Comparison of ENCODE assay signal across 16 cellular contexts in the genomic region with DNA sequence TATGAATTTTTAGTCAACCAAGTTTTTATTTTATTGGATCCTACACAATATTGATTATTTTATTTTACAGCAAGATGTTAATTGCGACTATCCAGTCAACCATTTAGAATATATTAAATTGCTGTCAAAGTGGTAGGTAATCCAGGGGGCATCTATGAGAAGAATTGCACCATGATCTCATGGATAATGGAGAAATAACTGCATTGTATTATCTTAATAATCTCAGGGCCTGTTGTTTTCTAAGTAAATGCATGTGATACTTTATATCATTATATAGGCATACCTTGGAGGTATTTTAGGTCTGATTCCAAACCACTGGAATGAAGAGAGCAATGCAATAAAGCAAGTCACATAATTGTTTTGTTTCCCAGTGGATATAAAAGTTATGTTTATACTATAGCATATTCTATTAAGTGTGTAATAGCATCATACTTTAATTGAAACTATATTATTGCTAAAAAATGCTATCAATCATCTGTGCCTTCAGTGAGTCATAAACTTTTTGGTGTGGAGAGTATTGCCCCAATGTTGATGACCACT.
A peak's percentile ranks its signal among the peaks of the same experiment; 100 is the strongest.
DNase-seq lines count a peak whose midpoint lies in the region; ATAC-seq and TF ChIP-seq lines count a peak whose summit lies in the region.
"Had no signal": no experiment of that assay in that cellular context is flagged by ENCODE, and none has a peak within 500 bp of the region (broad histone marks: within the 10 kb centered on the region; RNA-seq: fewer than 3 reads in every experiment).

No MANE protein-coding gene starts in this region.

- H3K27ac ChIP-seq in PC-3 (ENCODE audit: low read length) (no peak overlapping the region), body of pancreas (no peak overlapping the region)

- DNase-seq in PC-3, result peak; percentile 32
- peak; percentile 3 to 92 for DNase-seq in T47D (ENCODE audit: low read depth in 1 of 2, low spot score in 1 of 2)
- no peak for DNase-seq in activated naive CD4-positive, alpha-beta T cell (lab: John Stamatoyannopoulos, UW)
- no peak for DNase-seq in natural killer cell
- DNase-seq in body of pancreas, result no peak
- DNase-seq: C1 segment of cervical spinal cord; Calu3; CD4-positive, alpha-beta memory T cell; COR-L47; DMS53; DMS79 treated with DMSO at 0.1 percent for 48 hours; GF-D8; H9 had no signal

- H3K79me2 ChIP-seq in PC-3 (ENCODE audit: low read length), result no peaks in the 10 kb centered on the region

- no peaks in the 10 kb centered on the region for H3K9me2 ChIP-seq in PC-3 (replicated peaks; ENCODE audit: low read length)

- peaks cover 11 to 31% of the 10 kb centered on the region in 2 donors for H3K9me3 Mint-ChIP-seq in natural killer cell
- H3K9me3 Mint-ChIP-seq: GM23338, H9 had no signal

- no peaks in the 10 kb centered on the region for H3K36me3 ChIP-seq in PC-3 (ENCODE audit: low read depth, low read length)
- no peaks in the 10 kb centered on the region for H3K36me3 ChIP-seq in body of pancreas (replicated peaks in 1 of 2; ENCODE audit: insufficient read depth in 1 of 2, low read depth in 2 of 2)

- TF ChIP-seq RAD21 in Ishikawa (IDR thresholded peaks at IDR 0.05; ENCODE audit: low read depth), result no peak

- TF ChIP-seq CTCF in PC-3 (conservative IDR thresholded peaks at IDR 0.05; ENCODE audit: low read depth, low read length), result no peak
- TF ChIP-seq CTCF in natural killer cell (IDR thresholded peaks at IDR 0.05), result no peak
- TF ChIP-seq CTCF in body of pancreas (IDR thresholded peaks at IDR 0.05), result no peak

- no peak overlapping the region for H3K4me2 ChIP-seq in PC-3 (ENCODE audit: low read length)
- H3K4me2 ChIP-seq: GM23338 had no signal

- no peaks in the 10 kb centered on the region for H3K4me1 ChIP-seq in PC-3 (ENCODE audit: insufficient read depth, low read length)
- H3K4me1 ChIP-seq in body of pancreas, result no peaks in the 10 kb centered on the region

- H3K4me3 Mint-ChIP-seq in natural killer cell, result no peak overlapping the region
- H3K4me3 Mint-ChIP-seq: CD4-positive, alpha-beta memory T cell; GM23338; H9 had no signal

- intact Hi-C loops in PC-3 (cut with micrococcal nuclease), result no loop called here
- intact Hi-C loops in natural killer cell (cut with micrococcal nuclease), result no loop called here
- intact Hi-C loops in body of pancreas (cut with DNase I), result no loop called here

- no peaks in the 10 kb centered on the region for H3F3A ChIP-seq in PC-3 (ENCODE audit: low read length, unreplicated experiment)

- no peaks in the 10 kb centered on the region for H4K20me1 ChIP-seq in PC-3 (ENCODE audit: low read length)

- no peak overlapping the region for H3K27ac Mint-ChIP-seq in natural killer cell
- H3K27ac Mint-ChIP-seq: CD4-positive, alpha-beta memory T cell; GM23338; H9 had no signal

- no TSS peak for BruUV-seq in PC-3 (replicated peaks; lab: Mats Ljungman, UMichigan)

- H3K9ac ChIP-seq in PC-3 (ENCODE audit: low read length), result no peak overlapping the region

- peaks cover 13% of the 10 kb centered on the region for H3K36me3 Mint-ChIP-seq in natural killer cell
- H3K36me3 Mint-ChIP-seq: CD4-positive, alpha-beta memory T cell had no signal

- no peak for TF ChIP-seq POLR2A in body of pancreas (IDR thresholded peaks at IDR 0.05)

- 59 to 65% methylated on average over 1 of the region's 1 CpG for WGBS in body of pancreas, 2 donors

- H3K27me3 Mint-ChIP-seq in natural killer cell (ENCODE audit: low read depth in 2 of 2), result no peaks in the 10 kb centered on the region
- H3K27me3 Mint-ChIP-seq: CD4-positive, alpha-beta memory T cell had no signal

- ATAC-seq in PC-3 (no peak), natural killer cell (no peak), body of pancreas (no peak)
- ATAC-seq: GM23338, HCT116 had no signal

- CTCF ChIA-PET in PC-3 (lab: Charles Lee), result no interaction called here

- in situ Hi-C loops in T47D (cut with HindIII; ENCODE audit: low pct_unique_long_range_greater_than_20kb, low sequenced_read_pairs), result no loop called here

- H3K9me3 ChIP-seq in PC-3 (ENCODE audit: low read length), result no peaks in the 10 kb centered on the region
- H3K9me3 ChIP-seq in body of pancreas, result no peaks in the 10 kb centered on the region

- H3K27me3 ChIP-seq in PC-3 (ENCODE audit: low read length) (no peaks in the 10 kb centered on the region), body of pancreas (no peaks in the 10 kb centered on the region)

- H2AFZ ChIP-seq in PC-3 (ENCODE audit: low read length), result no peak overlapping the region
- H2AFZ ChIP-seq: GM23338 had no signal

- POLR2A ChIA-PET in PC-3 (lab: Charles Lee; ENCODE audit: unreplicated experiment), result no interaction called here

- H3K4me1 Mint-ChIP-seq in natural killer cell, result no peaks in the 10 kb centered on the region
- H3K4me1 Mint-ChIP-seq: CD4-positive, alpha-beta memory T cell; GM23338; H9 had no signal

- H3K4me3 ChIP-seq in PC-3 (ENCODE audit: low read length), result no peak overlapping the region
- no peak overlapping the region for H3K4me3 ChIP-seq in body of pancreas
- H3K4me3 ChIP-seq: GM23338 had no signal

- no peak for TF ChIP-seq EP300 in Ishikawa (IDR thresholded peaks at IDR 0.05; ENCODE audit: borderline replicate concordance)

TF ChIP-seq in Ishikawa, 13 proteins besides CTCF, POLR2A, EP300 and RAD21:
- TF ChIP-seq FOXM1 (IDR thresholded peaks at IDR 0.05; ENCODE audit: borderline replicate concordance, low read depth), result no peak
- TF ChIP-seq CREB1 (IDR thresholded peaks at IDR 0.05; ENCODE audit: low read depth), result no peak
- no peak for TF ChIP-seq TAF1 (IDR thresholded peaks at IDR 0.05; ENCODE audit: low read depth)
- no peak for TF ChIP-seq NFIC (IDR thresholded peaks at IDR 0.05)
- TF ChIP-seq, protein P1, sequence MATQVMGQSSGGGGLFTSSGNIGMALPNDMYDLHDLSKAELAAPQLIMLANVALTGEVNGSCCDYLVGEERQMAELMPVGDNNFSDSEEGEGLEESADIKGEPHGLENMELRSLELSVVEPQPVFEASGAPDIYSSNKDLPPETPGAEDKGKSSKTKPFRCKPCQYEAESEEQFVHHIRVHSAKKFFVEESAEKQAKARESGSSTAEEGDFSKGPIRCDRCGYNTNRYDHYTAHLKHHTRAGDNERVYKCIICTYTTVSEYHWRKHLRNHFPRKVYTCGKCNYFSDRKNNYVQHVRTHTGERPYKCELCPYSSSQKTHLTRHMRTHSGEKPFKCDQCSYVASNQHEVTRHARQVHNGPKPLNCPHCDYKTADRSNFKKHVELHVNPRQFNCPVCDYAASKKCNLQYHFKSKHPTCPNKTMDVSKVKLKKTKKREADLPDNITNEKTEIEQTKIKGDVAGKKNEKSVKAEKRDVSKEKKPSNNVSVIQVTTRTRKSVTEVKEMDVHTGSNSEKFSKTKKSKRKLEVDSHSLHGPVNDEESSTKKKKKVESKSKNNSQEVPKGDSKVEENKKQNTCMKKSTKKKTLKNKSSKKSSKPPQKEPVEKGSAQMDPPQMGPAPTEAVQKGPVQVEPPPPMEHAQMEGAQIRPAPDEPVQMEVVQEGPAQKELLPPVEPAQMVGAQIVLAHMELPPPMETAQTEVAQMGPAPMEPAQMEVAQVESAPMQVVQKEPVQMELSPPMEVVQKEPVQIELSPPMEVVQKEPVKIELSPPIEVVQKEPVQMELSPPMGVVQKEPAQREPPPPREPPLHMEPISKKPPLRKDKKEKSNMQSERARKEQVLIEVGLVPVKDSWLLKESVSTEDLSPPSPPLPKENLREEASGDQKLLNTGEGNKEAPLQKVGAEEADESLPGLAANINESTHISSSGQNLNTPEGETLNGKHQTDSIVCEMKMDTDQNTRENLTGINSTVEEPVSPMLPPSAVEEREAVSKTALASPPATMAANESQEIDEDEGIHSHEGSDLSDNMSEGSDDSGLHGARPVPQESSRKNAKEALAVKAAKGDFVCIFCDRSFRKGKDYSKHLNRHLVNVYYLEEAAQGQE (IDR thresholded peaks at IDR 0.05; ENCODE audit: low read depth), result no peak
- TF ChIP-seq TCF12 (IDR thresholded peaks at IDR 0.05; ENCODE audit: low read depth), result no peak
- peak; percentile 18; the same call in 1 of the 2 replicates for TF ChIP-seq TEAD4 (IDR thresholded peaks at IDR 0.05)

Comparison
In these comparisons a context has a peak if more than half of its experiments do, and no peak if none do; other contexts are left out.
1. DNase-seq: peak in PC-3 (single experiment) and T47D (2 of 2); none in activated naive CD4-positive, alpha-beta T cell (0 of 4), natural killer cell (single experiment) and body of pancreas (0 of 4).